In genomic region chr7:27392477-27392876, GRCh38 we compare ENCODE assay signal across 2 cellular contexts.
TF ChIP-seq lines count a peak whose summit lies in the region.

No MANE protein-coding gene starts in this region.

TF ChIP-seq in A549, 52 proteins besides CTCF, POLR2A, EP300 and RAD21 (continued from another document):
- no peak for TF ChIP-seq REST (IDR thresholded peaks at IDR 0.05)

TF ChIP-seq in IMR-90, 13 proteins besides CTCF, POLR2A, EP300 and RAD21:
- no peak for TF ChIP-seq ELK1 (IDR thresholded peaks at IDR 0.05; ENCODE audit: borderline replicate concordance, low read depth, low read length)
- no peak for TF ChIP-seq MXI1 (IDR thresholded peaks at IDR 0.05; ENCODE audit: borderline replicate concordance, low read depth, low read length)
- TF ChIP-seq MAFK (IDR thresholded peaks at IDR 0.05; ENCODE audit: low read depth, low read length) = peak; percentile 49
